Comparison of ENCODE assay signal across 8 cellular contexts in the genomic region with DNA sequence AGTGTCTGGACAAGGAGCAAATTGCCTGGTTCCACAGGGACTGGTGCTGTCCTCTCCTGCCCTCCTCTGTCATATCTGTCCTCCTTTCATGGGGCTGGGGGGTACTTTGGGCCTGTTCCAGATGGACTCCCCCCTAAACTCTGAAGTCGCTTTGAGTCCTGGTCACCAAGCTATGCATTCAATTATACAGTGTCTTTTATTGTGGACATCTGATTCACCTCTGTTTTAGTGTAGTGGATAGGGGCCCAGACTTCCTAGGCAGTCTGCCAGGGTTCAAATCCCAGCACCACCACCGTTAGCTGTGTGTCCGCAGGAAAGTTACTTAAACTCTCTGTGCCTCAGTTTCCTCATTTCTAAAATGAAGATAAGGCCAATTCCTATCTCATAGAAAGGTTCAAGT.
"Had no signal": no experiment of that assay in that cellular context is flagged by ENCODE, and none has a peak within 500 bp of the region (broad histone marks: within the 10 kb centered on the region; RNA-seq: fewer than 3 reads in every experiment).

No MANE protein-coding gene starts in this region.

- H3K4me3 ChIP-seq: GM12878 had no signal

- FAIRE-seq: G401.6, GM12878, GM12891, GM12892, GM18507, GM19239 had no signal

- ATAC-seq: GM12878 had no signal

- DNase-seq: GDM1, GF-D8 had no signal
